ENCODE assay signal across 15 cellular contexts in the genomic region with DNA sequence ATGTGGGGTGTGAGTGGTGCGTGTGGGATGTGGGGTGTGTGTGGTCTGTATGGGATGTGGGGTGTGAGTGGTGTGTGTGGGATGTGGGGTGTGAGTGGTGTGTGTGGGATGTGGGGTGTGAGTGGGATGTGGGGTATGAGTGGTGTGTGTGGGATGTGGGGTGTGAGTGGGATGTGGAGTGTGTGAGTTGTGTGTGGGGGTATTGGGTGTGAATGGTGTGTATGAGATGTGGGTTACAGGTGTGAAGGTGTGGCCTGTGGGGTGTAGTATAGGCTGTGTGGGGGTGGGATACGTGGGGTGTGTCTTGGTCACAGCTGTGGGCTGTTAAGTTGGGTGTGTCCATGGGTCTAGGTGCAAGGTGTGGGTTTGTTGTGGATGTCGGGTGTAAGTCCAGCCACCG.
DNase-seq lines count a peak whose midpoint lies in the region; ATAC-seq and TF ChIP-seq lines count a peak whose summit lies in the region.
"Had no signal": no experiment of that assay in that cellular context is flagged by ENCODE, and none has a peak within 500 bp of the region (broad histone marks: within the 10 kb centered on the region; RNA-seq: fewer than 3 reads in every experiment).

No MANE protein-coding gene starts in this region.

- no peak overlapping the region for H3K4me3 Mint-ChIP-seq in activated T-cell treated with anti-CD3 and anti-CD28 coated beads, Interleukin-2, amount 50 U/mL, for 24 hours
- no peak overlapping the region for H3K4me3 Mint-ChIP-seq in CD8-positive, alpha-beta T cell
- H3K4me3 Mint-ChIP-seq: GM23338, H9 had no signal

- H3K4me3 ChIP-seq in HEK293 (ENCODE audit: low read depth, low read length) (no peak overlapping the region), neuronal stem cell (ENCODE audit: low read length in 2 of 2) (peak overlapping the region in 1 of 2 donors; percentile 25)
- H3K4me3 ChIP-seq in CD8-positive, alpha-beta T cell (ENCODE audit: low read depth, low read length) = no peak overlapping the region
- H3K4me3 ChIP-seq: BLaER1, GM23338 had no signal

- H3K27me3 ChIP-seq in neuronal stem cell (ENCODE audit: control insufficient read depth in 3 of 3, insufficient read depth in 3 of 3, low read depth in 1 of 3, low read length in 3 of 3) = peaks cover 0 to 29% (median 0%) of the 10 kb centered on the region in 3 experiments
- H3K27me3 ChIP-seq in CD8-positive, alpha-beta T cell (ENCODE audit: insufficient read depth, low read length) = no peaks in the 10 kb centered on the region

- no peak overlapping the region for H2AFZ ChIP-seq in neuronal stem cell (ENCODE audit: low read length)
- H2AFZ ChIP-seq: GM23338 had no signal

- H4K8ac ChIP-seq in neuronal stem cell (ENCODE audit: low read depth, low read length) = no peak overlapping the region

- H3K9me3 ChIP-seq in HEK293 (ENCODE audit: control insufficient read depth, insufficient read depth, low read depth, low read length) (no peaks in the 10 kb centered on the region), neuronal stem cell (replicated peaks in 1 of 2; ENCODE audit: control insufficient read depth in 2 of 2, insufficient read depth in 1 of 2, low read depth in 1 of 2, low read length in 2 of 2) (no peaks in the 10 kb centered on the region)
- H3K9me3 ChIP-seq in CD8-positive, alpha-beta T cell (ENCODE audit: low read length) = no peaks in the 10 kb centered on the region
- H3K9me3 ChIP-seq: BLaER1 had no signal

- H2BK5ac ChIP-seq in neuronal stem cell (ENCODE audit: low read length) = no peak overlapping the region

- H3K14ac ChIP-seq in neuronal stem cell (ENCODE audit: low read length) = no peak overlapping the region

- no peak overlapping the region for H2BK120ac ChIP-seq in neuronal stem cell (ENCODE audit: low read depth, low read length)

- 100% methylated on average over 1 of the region's 4 CpGs; no CpG with 5 or more reads in 1 of the 2 donors for WGBS in neuronal stem cell (ENCODE audit: extremely low coverage in 2 of 2, insufficient read length in 2 of 2, insufficient replicate concordance in 1 of 2), 2 donors

- H3K23ac ChIP-seq in neuronal stem cell (ENCODE audit: low read depth, low read length, poor library complexity) = peak overlapping the region; percentile 61

- H2BK15ac ChIP-seq in neuronal stem cell (ENCODE audit: low read length) = no peak overlapping the region

- intact Hi-C loops in CD8-positive, alpha-beta T cell (cut with DNase I, micrococcal nuclease) = no loop called here

- peak; percentile 5 for DNase-seq in activated T-cell treated with anti-CD3 and anti-CD28 coated beads, Interleukin-2, amount 50 U/mL, for 24 hours
- no peak for DNase-seq in activated T-cell treated with anti-CD3 and anti-CD28 coated beads, Interleukin-2, amount 50 U/mL, for 1 hour
- peak; percentile 22 for DNase-seq in islet precursor cell
- no peak for DNase-seq in neuronal stem cell (ENCODE audit: low spot score)
- no peak for DNase-seq in CD8-positive, alpha-beta T cell
- DNase-seq in 8988T = no peak
- DNase-seq: AML-193, DMS53, GF-D8, H9 had no signal

- no peak overlapping the region for H3K18ac ChIP-seq in neuronal stem cell (ENCODE audit: low read length)

- no peak overlapping the region for H3K4me2 ChIP-seq in neuronal stem cell (ENCODE audit: insufficient read depth, low read length, poor library complexity, severe bottlenecking)
- H3K4me2 ChIP-seq: BLaER1, GM23338 had no signal

- POLR2A ChIA-PET in HEK293 (lab: Yijun Ruan, JAX) = no interaction called here
- POLR2A ChIA-PET in CD8-positive, alpha-beta T cell (lab: Charles Lee) = no interaction called here

- peaks cover 4% of the 10 kb centered on the region for H3K79me1 ChIP-seq in neuronal stem cell (ENCODE audit: low read depth, low read length)

- ATAC-seq in CD8-positive, alpha-beta T cell = no peak
- no peak for ATAC-seq in GM18907 (IDR thresholded peaks at IDR 0.05; ENCODE audit: unreplicated experiment)
- ATAC-seq: GM23338 had no signal

- H4K91ac ChIP-seq in neuronal stem cell (ENCODE audit: low read depth, low read length, poor library complexity) = no peak overlapping the region

- H3K36me3 ChIP-seq in HEK293 (ENCODE audit: control insufficient read depth in 2 of 2, insufficient read depth in 1 of 2, low read length in 2 of 2) (no peaks in the 10 kb centered on the region), neuronal stem cell (replicated peaks in 1 of 2; ENCODE audit: control insufficient read depth in 2 of 2, insufficient read depth in 2 of 2, low read length in 2 of 2) (no peaks in the 10 kb centered on the region)
- no peaks in the 10 kb centered on the region for H3K36me3 ChIP-seq in CD8-positive, alpha-beta T cell (ENCODE audit: insufficient read depth, low read length)
- H3K36me3 ChIP-seq: BLaER1 had no signal

- no peak overlapping the region for H2AK5ac ChIP-seq in neuronal stem cell (ENCODE audit: low read depth, low read length)

- no peak overlapping the region for H2BK12ac ChIP-seq in neuronal stem cell (ENCODE audit: low read length)

- H3K4ac ChIP-seq in neuronal stem cell (ENCODE audit: low read length) = no peak overlapping the region

- H3K9me3 Mint-ChIP-seq in activated T-cell treated with anti-CD3 and anti-CD28 coated beads, Interleukin-2, amount 50 U/mL, for 24 hours = no peaks in the 10 kb centered on the region
- H3K9me3 Mint-ChIP-seq in CD8-positive, alpha-beta T cell = no peaks in the 10 kb centered on the region
- H3K9me3 Mint-ChIP-seq: H9 had no signal

- H3K27ac ChIP-seq in HEK293 (ENCODE audit: extremely low read depth, low read depth, low read length) (no peak overlapping the region), neuronal stem cell (replicated peaks; ENCODE audit: low read length) (no peak overlapping the region)
- no peak overlapping the region for H3K27ac ChIP-seq in CD8-positive, alpha-beta T cell (ENCODE audit: low read depth, low read length)
- H3K27ac ChIP-seq: 22Rv1, BLaER1 had no signal

- TF ChIP-seq CTCF in HEK293 (tag by site-specific recombination; IDR thresholded peaks at IDR 0.05) = no peak
- no peak for TF ChIP-seq CTCF in CD8-positive, alpha-beta T cell (IDR thresholded peaks at IDR 0.05)

- no peak overlapping the region for H3K9ac ChIP-seq in neuronal stem cell (ENCODE audit: low read depth, low read length, poor library complexity)
- H3K9ac ChIP-seq: BLaER1 had no signal

- no peaks in the 10 kb centered on the region for H3K4me1 ChIP-seq in HEK293 (ENCODE audit: control insufficient read depth, insufficient read depth, low read length)
- H3K4me1 ChIP-seq in neuronal stem cell (ENCODE audit: control insufficient read depth in 2 of 2, insufficient read depth in 1 of 2, low read depth in 1 of 2, low read length in 2 of 2) = peaks cover 0 to 5% of the 10 kb centered on the region in 2 donors
- no peaks in the 10 kb centered on the region for H3K4me1 ChIP-seq in CD8-positive, alpha-beta T cell (ENCODE audit: insufficient read depth, low read length)

- CTCF ChIA-PET in HEK293 (lab: Yijun Ruan, JAX) = interaction anchor here (1.8 kb wide), 1 partner anchor 22 kb away, joined by 5 read pairs; no protein-coding TSS in a partner anchor
- CTCF ChIA-PET in CD8-positive, alpha-beta T cell (lab: Charles Lee) = interaction anchor here (0.8 kb wide), 1 partner anchor 18 kb away, joined by 3 read pairs; no protein-coding TSS in a partner anchor

- H3K36me3 Mint-ChIP-seq in activated T-cell treated with anti-CD3 and anti-CD28 coated beads, Interleukin-2, amount 50 U/mL, for 24 hours (ENCODE audit: low read depth) = no peaks in the 10 kb centered on the region
- no peaks in the 10 kb centered on the region for H3K36me3 Mint-ChIP-seq in CD8-positive, alpha-beta T cell

- no peak overlapping the region for H3K27ac Mint-ChIP-seq in activated T-cell treated with anti-CD3 and anti-CD28 coated beads, Interleukin-2, amount 50 U/mL, for 24 hours
- H3K27ac Mint-ChIP-seq in CD8-positive, alpha-beta T cell = no peak overlapping the region
- H3K27ac Mint-ChIP-seq: GM23338, H9 had no signal

- peaks cover 3% of the 10 kb centered on the region for H3K4me1 Mint-ChIP-seq in activated T-cell treated with anti-CD3 and anti-CD28 coated beads, Interleukin-2, amount 50 U/mL, for 24 hours (ENCODE audit: low read depth)
- no peaks in the 10 kb centered on the region for H3K4me1 Mint-ChIP-seq in CD8-positive, alpha-beta T cell (ENCODE audit: low read depth)

- H3K27me3 Mint-ChIP-seq in activated T-cell treated with anti-CD3 and anti-CD28 coated beads, Interleukin-2, amount 50 U/mL, for 24 hours = peaks cover 15% of the 10 kb centered on the region
- peaks cover 10% of the 10 kb centered on the region for H3K27me3 Mint-ChIP-seq in CD8-positive, alpha-beta T cell (ENCODE audit: low read depth)

TF ChIP-seq in HEK293, 187 proteins besides CTCF, POLR2A, EP300 and RAD21 (continues in another document):
- TF ChIP-seq, protein P1, sequence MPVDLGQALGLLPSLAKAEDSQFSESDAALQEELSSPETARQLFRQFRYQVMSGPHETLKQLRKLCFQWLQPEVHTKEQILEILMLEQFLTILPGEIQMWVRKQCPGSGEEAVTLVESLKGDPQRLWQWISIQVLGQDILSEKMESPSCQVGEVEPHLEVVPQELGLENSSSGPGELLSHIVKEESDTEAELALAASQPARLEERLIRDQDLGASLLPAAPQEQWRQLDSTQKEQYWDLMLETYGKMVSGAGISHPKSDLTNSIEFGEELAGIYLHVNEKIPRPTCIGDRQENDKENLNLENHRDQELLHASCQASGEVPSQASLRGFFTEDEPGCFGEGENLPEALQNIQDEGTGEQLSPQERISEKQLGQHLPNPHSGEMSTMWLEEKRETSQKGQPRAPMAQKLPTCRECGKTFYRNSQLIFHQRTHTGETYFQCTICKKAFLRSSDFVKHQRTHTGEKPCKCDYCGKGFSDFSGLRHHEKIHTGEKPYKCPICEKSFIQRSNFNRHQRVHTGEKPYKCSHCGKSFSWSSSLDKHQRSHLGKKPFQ (tag by site-specific recombination; IDR thresholded peaks at IDR 0.05) = 0 out of 2 replicates have a peak, but pooled peaks have one; percentile 24
- TF ChIP-seq KLF1 (tag by site-specific recombination; IDR thresholded peaks at IDR 0.05) = peak; percentile 24; the same call in 1 of the 2 replicates

Comparison
In these comparisons a context has a peak if more than half of its experiments do, and no peak if none do; other contexts are left out.
1. DNase-seq: peak in activated T-cell treated with anti-CD3 and anti-CD28 coated beads, Interleukin-2, amount 50 U/mL, for 24 hours (single experiment) and islet precursor cell (single experiment); none in activated T-cell treated with anti-CD3 and anti-CD28 coated beads, Interleukin-2, amount 50 U/mL, for 1 hour (single experiment), neuronal stem cell (single experiment), CD8-positive, alpha-beta T cell (0 of 7) and 8988T (single experiment).